19 cellular contexts compared by ENCODE assay signal in the genomic region with DNA sequence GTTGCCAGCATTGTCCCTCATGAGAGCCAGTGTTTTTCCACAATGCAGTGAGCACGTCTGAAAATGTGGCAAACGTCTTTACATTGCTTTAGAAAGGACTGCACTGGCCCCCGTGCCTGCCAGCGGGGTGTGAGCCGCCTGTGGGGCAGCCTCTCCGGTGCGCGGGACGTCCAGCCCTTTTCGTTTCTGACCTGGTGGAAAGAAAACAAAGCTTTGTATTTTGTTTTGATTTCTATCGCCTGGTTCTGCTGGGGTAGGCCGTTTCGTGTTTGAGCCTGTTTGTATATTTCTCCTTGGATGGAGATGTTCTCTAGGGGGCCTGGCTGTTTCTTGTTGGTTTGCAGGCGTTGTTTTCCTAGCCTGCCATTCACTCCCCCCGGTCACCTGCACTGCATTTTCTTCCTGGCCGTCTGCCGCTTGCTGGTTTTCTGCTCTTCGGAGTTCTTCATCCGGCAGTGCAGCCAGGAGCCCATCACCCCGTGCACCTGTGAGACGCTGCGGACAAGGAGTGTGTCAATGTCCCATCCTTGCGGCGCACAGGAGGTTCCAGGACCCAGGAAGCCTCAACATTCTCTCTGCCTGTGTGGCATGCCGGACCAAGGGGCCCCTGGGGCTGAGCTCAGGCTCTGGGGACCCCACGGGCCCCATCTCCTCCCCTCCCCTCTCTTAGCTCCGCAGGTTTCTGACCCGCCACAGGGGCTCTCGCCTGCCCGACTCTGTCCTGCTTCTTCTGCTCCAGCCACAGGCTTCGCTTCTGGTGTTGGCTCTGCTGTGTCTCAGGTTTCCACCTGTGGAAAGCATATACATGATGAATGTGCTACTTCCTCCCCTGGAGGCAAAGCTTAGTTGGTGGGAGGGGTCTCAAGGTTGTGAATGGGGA.
A peak's percentile ranks its signal among the peaks of the same experiment; 100 is the strongest.
DNase-seq lines count a peak whose midpoint lies in the region; ATAC-seq and TF ChIP-seq lines count a peak whose summit lies in the region.
"Had no signal": no experiment of that assay in that cellular context is flagged by ENCODE, and none has a peak within 500 bp of the region (broad histone marks: within the 10 kb centered on the region; RNA-seq: fewer than 3 reads in every experiment).

No MANE protein-coding gene starts in this region.

- intact Hi-C loops in CD4-positive, alpha-beta T cell (cut with DNase I, micrococcal nuclease): no loop called here

- DNase-seq in GM23338 (ENCODE audit: low spot score) (peak; percentile 41), RWPE2 (ENCODE audit: low spot score) (no peak), omental fat pad (ENCODE audit: low spot score) (no peak), GM10248 (ENCODE audit: extremely low spot score) (no peak), mucosa of gallbladder (ENCODE audit: low spot score) (no peak)
- no peak for DNase-seq in activated naive CD4-positive, alpha-beta T cell treated with Interleukin-2 at 50 U/mL for 16 hours
- DNase-seq in CD4-positive, alpha-beta T cell: no peak
- DNase-seq: CD8-positive, alpha-beta T cell; colonic mucosa; heart left ventricle; NCI-H1048; NCI-H2029 treated with DMSO at 0.1 percent for 48 hours; NCI-H446 treated with DMSO at 0.1 percent for 48 hours; T1000 had no signal

- 0 out of 3 replicates have a peak, but pooled peaks cover 2% of the 10 kb centered on the region for H3K36me3 Mint-ChIP-seq in GM23338 (ENCODE audit: low read depth)
- no peaks in the 10 kb centered on the region for H3K36me3 Mint-ChIP-seq in CD4-positive, alpha-beta T cell (ENCODE audit: low read depth)
- H3K36me3 Mint-ChIP-seq: activated naive CD8-positive, alpha-beta T cell; CD8-positive, alpha-beta T cell had no signal

- H2AFZ ChIP-seq in GM23338: peak overlapping the region; percentile 95
- H2AFZ ChIP-seq: parathyroid adenoma had no signal

- peak overlapping the region; percentile 57 for H3K4me3 Mint-ChIP-seq in GM23338
- H3K4me3 Mint-ChIP-seq in CD4-positive, alpha-beta T cell: no peak overlapping the region
- H3K4me3 Mint-ChIP-seq: activated naive CD8-positive, alpha-beta T cell; CD8-positive, alpha-beta T cell had no signal

- H3K4me3 ChIP-seq in GM23338 (peak overlapping the region; percentile 36), RWPE2 (ENCODE audit: severe bottlenecking) (no peak overlapping the region), iPS-18a (ENCODE audit: low read length) (peak overlapping the region; percentile 47)
- H3K4me3 ChIP-seq: colonic mucosa, HAP-1, heart left ventricle, sigmoid colon had no signal

- H3K27ac ChIP-seq in GM23338 (ENCODE audit: low read depth) (no peak overlapping the region), RWPE2 (ENCODE audit: poor library complexity, severe bottlenecking) (peak overlapping the region; percentile 79), iPS-18a (ENCODE audit: low read length) (no peak overlapping the region)
- no peak overlapping the region for H3K27ac ChIP-seq in CD4-positive, alpha-beta T cell (ENCODE audit: low read depth, low read length)
- H3K27ac ChIP-seq: colonic mucosa, heart left ventricle, parathyroid adenoma, sigmoid colon had no signal

- peak overlapping the region; percentile 22 for H3K9ac ChIP-seq in iPS-18a (ENCODE audit: low read length)
- H3K9ac ChIP-seq: parathyroid adenoma had no signal

- H3K79me2 ChIP-seq in GM23338 (replicated peaks; ENCODE audit: insufficient read depth): no peaks in the 10 kb centered on the region
- H3K79me2 ChIP-seq: parathyroid adenoma had no signal

- POLR2A ChIA-PET in CD4-positive, alpha-beta T cell (lab: Charles Lee): no interaction called here
- POLR2A ChIA-PET in GM10248 (lab: Yijun Ruan, JAX): no interaction called here

- 0 out of 2 replicates have a peak overlapping the region, but pooled peaks have one; percentile 12 for H3K27ac Mint-ChIP-seq in GM23338
- no peak overlapping the region for H3K27ac Mint-ChIP-seq in CD4-positive, alpha-beta T cell
- H3K27ac Mint-ChIP-seq: activated naive CD8-positive, alpha-beta T cell; CD8-positive, alpha-beta T cell had no signal

- TF ChIP-seq CTCF in GM23338 (conservative IDR thresholded peaks at IDR 0.05; ENCODE audit: low read depth in 2 of 2) (no peak), RWPE2 (IDR thresholded peaks at IDR 0.05; ENCODE audit: poor library complexity, severe bottlenecking) (no peak), omental fat pad (IDR thresholded peaks at IDR 0.05) (no peak), GM10248 (IDR thresholded peaks at IDR 0.05; ENCODE audit: control extremely low read depth, extremely low read depth, low read depth, missing control alignments) (no peak)
- no peak for TF ChIP-seq CTCF in CD4-positive, alpha-beta T cell (IDR thresholded peaks at IDR 0.05)

- H3K27me3 ChIP-seq in GM23338 (ENCODE audit: insufficient read depth): peaks cover 9% of the 10 kb centered on the region; the same call in 1 of the 2 replicates
- no peaks in the 10 kb centered on the region for H3K27me3 ChIP-seq in RWPE2 (ENCODE audit: insufficient read depth, poor library complexity, severe bottlenecking)
- H3K27me3 ChIP-seq in iPS-18a (ENCODE audit: control insufficient read depth, insufficient read depth, low read length): peaks cover 29% of the 10 kb centered on the region
- no peaks in the 10 kb centered on the region for H3K27me3 ChIP-seq in CD4-positive, alpha-beta T cell (ENCODE audit: control insufficient read depth, insufficient read depth, low read length)
- H3K27me3 ChIP-seq: colonic mucosa had no signal

- no peaks in the 10 kb centered on the region for H3K36me3 ChIP-seq in GM23338 (ENCODE audit: insufficient read depth)
- peaks cover 16% of the 10 kb centered on the region for H3K36me3 ChIP-seq in RWPE2 (ENCODE audit: low read depth)
- no peaks in the 10 kb centered on the region for H3K36me3 ChIP-seq in iPS-18a (ENCODE audit: control insufficient read depth, low read depth, low read length)
- H3K36me3 ChIP-seq: colonic mucosa, HAP-1, heart left ventricle, sigmoid colon had no signal

- H3K27me3 Mint-ChIP-seq in GM23338 (ENCODE audit: insufficient read depth, low read depth, poor library complexity): peaks cover 37% of the 10 kb centered on the region
- H3K27me3 Mint-ChIP-seq in CD4-positive, alpha-beta T cell: peaks cover 7% of the 10 kb centered on the region

- ATAC-seq in GM23338 (peak; percentile 59), RWPE2 (ENCODE audit: low read depth) (peak; percentile 73), omental fat pad (ENCODE audit: low FRiP score) (peak; percentile 8)
- ATAC-seq in CD4-positive, alpha-beta T cell (ENCODE audit: poor library complexity): no peak
- ATAC-seq: CD8-positive, alpha-beta T cell; heart left ventricle had no signal

- no peaks in the 10 kb centered on the region for H4K20me1 ChIP-seq in GM23338 (replicated peaks; ENCODE audit: insufficient read depth)

- H3K9me3 Mint-ChIP-seq in GM23338: no peaks in the 10 kb centered on the region
- H3K9me3 Mint-ChIP-seq in CD4-positive, alpha-beta T cell: peaks cover 4% of the 10 kb centered on the region
- H3K9me3 Mint-ChIP-seq: CD8-positive, alpha-beta T cell had no signal

- no peaks in the 10 kb centered on the region for H3F3A ChIP-seq in GM23338 (replicated peaks; ENCODE audit: low read depth)

- H3K9me3 ChIP-seq in RWPE2 (ENCODE audit: severe bottlenecking): no peaks in the 10 kb centered on the region
- no peaks in the 10 kb centered on the region for H3K9me3 ChIP-seq in iPS-18a (ENCODE audit: control insufficient read depth, low read depth, low read length)
- H3K9me3 ChIP-seq in CD4-positive, alpha-beta T cell (ENCODE audit: control insufficient read depth, low read length): no peaks in the 10 kb centered on the region
- H3K9me3 ChIP-seq: colonic mucosa, HAP-1, heart left ventricle, sigmoid colon had no signal

- peak overlapping the region; percentile 65 for H3K4me2 ChIP-seq in GM23338

- H3K9me2 ChIP-seq in GM23338 (ENCODE audit: insufficient read depth): no peaks in the 10 kb centered on the region

- H3K4me1 ChIP-seq in GM23338 (ENCODE audit: insufficient read depth): peaks cover 22% of the 10 kb centered on the region
- peaks cover 24% of the 10 kb centered on the region for H3K4me1 ChIP-seq in RWPE2 (ENCODE audit: insufficient read depth, poor library complexity, severe bottlenecking)
- peaks cover 32% of the 10 kb centered on the region for H3K4me1 ChIP-seq in iPS-18a (ENCODE audit: control insufficient read depth, low read depth, low read length)
- H3K4me1 ChIP-seq: colonic mucosa, HAP-1, heart left ventricle, parathyroid adenoma had no signal

- peaks cover 49% of the 10 kb centered on the region for H3K4me1 Mint-ChIP-seq in GM23338
- H3K4me1 Mint-ChIP-seq in CD4-positive, alpha-beta T cell (ENCODE audit: low read depth): no peaks in the 10 kb centered on the region

- CTCF ChIA-PET in CD4-positive, alpha-beta T cell (lab: Charles Lee): no interaction called here
- CTCF ChIA-PET in GM10248 (lab: Yijun Ruan, JAX): no interaction called here

TF ChIP-seq in GM23338, 12 proteins besides CTCF, POLR2A, EP300 and RAD21 (continues in another document):
- no peak for TF ChIP-seq CREB1 (CRISPR knock-in tag; IDR thresholded peaks at IDR 0.05; ENCODE audit: low read depth)
- no peak for TF ChIP-seq EZH2phosphoT487 (IDR thresholded peaks at IDR 0.05; ENCODE audit: unreplicated experiment)
- TF ChIP-seq ZNF114 (CRISPR knock-in tag; IDR thresholded peaks at IDR 0.05): no peak
- TF ChIP-seq, protein P1, sequence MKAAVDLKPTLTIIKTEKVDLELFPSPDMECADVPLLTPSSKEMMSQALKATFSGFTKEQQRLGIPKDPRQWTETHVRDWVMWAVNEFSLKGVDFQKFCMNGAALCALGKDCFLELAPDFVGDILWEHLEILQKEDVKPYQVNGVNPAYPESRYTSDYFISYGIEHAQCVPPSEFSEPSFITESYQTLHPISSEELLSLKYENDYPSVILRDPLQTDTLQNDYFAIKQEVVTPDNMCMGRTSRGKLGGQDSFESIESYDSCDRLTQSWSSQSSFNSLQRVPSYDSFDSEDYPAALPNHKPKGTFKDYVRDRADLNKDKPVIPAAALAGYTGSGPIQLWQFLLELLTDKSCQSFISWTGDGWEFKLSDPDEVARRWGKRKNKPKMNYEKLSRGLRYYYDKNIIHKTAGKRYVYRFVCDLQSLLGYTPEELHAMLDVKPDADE (IDR thresholded peaks at IDR 0.05): no peak
- TF ChIP-seq POLR2AphosphoS5 (IDR thresholded peaks at IDR 0.05; ENCODE audit: low read depth): no peak
- TF ChIP-seq ZNF331 (CRISPR knock-in tag; IDR thresholded peaks at IDR 0.05; ENCODE audit: low read depth): no peak
